Comparison of ENCODE assay signal across 21 cellular contexts in genomic region chr4:13704761-13705160, GRCh38.
A peak's percentile ranks its signal among the peaks of the same experiment; 100 is the strongest.
DNase-seq lines count a peak whose midpoint lies in the region; ATAC-seq and TF ChIP-seq lines count a peak whose summit lies in the region.
"Had no signal": no experiment of that assay in that cellular context is flagged by ENCODE, and none has a peak within 500 bp of the region (broad histone marks: within the 10 kb centered on the region; RNA-seq: fewer than 3 reads in every experiment).

No MANE protein-coding gene starts in this region.

- no peaks in the 10 kb centered on the region for H3K9me2 ChIP-seq in PC-3 (replicated peaks; ENCODE audit: low read length)

- no TSS peak for BruUV-seq in PC-3 (replicated peaks; lab: Mats Ljungman, UMichigan)

- H3K27ac Mint-ChIP-seq in activated T-helper 1 cell treated with anti-CD3 and anti-CD28 coated beads, Interleukin-12 subunit alpha, Interleukin-12 subunit beta, Interleukin-2, Interleukin-4 antibody, amounts not matched to agents 30 ng/mL and 10 ng/mL and 1 ng/mL, durations not matched to agents 14 hours and 24 hours and 36 hours, result no peak overlapping the region
- H3K27ac Mint-ChIP-seq: activated naive CD8-positive, alpha-beta T cell treated with anti-CD3 and anti-CD28 coated beads, Interleukin-2, amount 50 U/mL, for 24 hours; naive thymus-derived CD8-positive, alpha-beta T cell; stimulated activated memory B cell treated with anti-CD40 and anti-IgM and Interleukin-4, amounts not matched to agents 10 μg/mL and 1 μg/mL and 100 μg/mL, for 72 hours; T-helper 17 cell had no signal

- H3K9me3 Mint-ChIP-seq in activated T-helper 1 cell treated with anti-CD3 and anti-CD28 coated beads, Interleukin-12 subunit alpha, Interleukin-12 subunit beta, Interleukin-2, Interleukin-4 antibody, amounts not matched to agents 30 ng/mL and 10 ng/mL and 1 ng/mL, durations not matched to agents 14 hours and 24 hours and 36 hours, result no peaks in the 10 kb centered on the region
- H3K9me3 Mint-ChIP-seq: activated naive CD8-positive, alpha-beta T cell treated with anti-CD3 and anti-CD28 coated beads, Interleukin-2, amount 50 U/mL, for 24 hours; stimulated activated memory B cell treated with anti-CD40 and anti-IgM and Interleukin-4, amounts not matched to agents 10 μg/mL and 1 μg/mL and 100 μg/mL, for 72 hours had no signal

- H3K4me3 ChIP-seq in PC-3 (ENCODE audit: low read length), result no peak overlapping the region
- no peak overlapping the region for H3K4me3 ChIP-seq in RWPE2 (ENCODE audit: severe bottlenecking)
- no peak overlapping the region for H3K4me3 ChIP-seq in epithelial cell of proximal tubule (ENCODE audit: low read depth, low read length)
- no peak overlapping the region for H3K4me3 ChIP-seq in osteoblast (ENCODE audit: insufficient read depth, low read length)

- DNase-seq in PC-3, result no peak
- no peak for DNase-seq in RWPE2 (ENCODE audit: low spot score)
- DNase-seq in epithelial cell of proximal tubule (ENCODE audit: low read depth), result peak; percentile 1
- DNase-seq in osteoblast (ENCODE audit: insufficient read length, low spot score, missing footprints), result no peak
- no peak for DNase-seq in activated T-helper 1 cell treated with anti-CD3 and anti-CD28 coated beads, Interleukin-12 subunit alpha, Interleukin-12 subunit beta, Interleukin-2, Interleukin-4 antibody, amounts not matched to agents 30 ng/mL and 10 ng/mL and 1 ng/mL, durations not matched to agents 14 hours and 24 hours and 36 hours (ENCODE audit: low spot score)
- DNase-seq in activated CD4-positive, alpha-beta T cell treated with anti-CD3 and anti-CD28 coated beads for 48 hours, result no peak
- no peak for DNase-seq in NCI-H345 treated with DMSO at 0.1 percent for 48 hours (lab: John Stamatoyannopoulos, UW; ENCODE audit: unreplicated experiment)
- DNase-seq: activated gamma-delta T cell treated with Interleukin-2 at 50 U/mL for 16 hours; activated naive CD8-positive, alpha-beta T cell treated with anti-CD3 and anti-CD28 coated beads, Interleukin-2, amount 50 U/mL, for 24 hours; activated T-cell treated with anti-CD3 and anti-CD28 coated beads for 4 hours; cerebellar nuclear complex; COR-L47; DMS79; erythroblast; naive thymus-derived CD8-positive, alpha-beta T cell; NCI-H2227 treated with DMSO at 0.1 percent for 48 hours; occipital lobe; stimulated activated CD4-positive, alpha-beta T cell treated with anti-CD3 and anti-CD28 coated beads, Interleukin-4, amount 100 ng/mL, for 24 hours; T-helper 17 cell had no signal

- H3F3A ChIP-seq in PC-3 (ENCODE audit: low read length, unreplicated experiment), result peaks cover 9% of the 10 kb centered on the region

- no peaks in the 10 kb centered on the region for H3K4me1 Mint-ChIP-seq in activated T-helper 1 cell treated with anti-CD3 and anti-CD28 coated beads, Interleukin-12 subunit alpha, Interleukin-12 subunit beta, Interleukin-2, Interleukin-4 antibody, amounts not matched to agents 30 ng/mL and 10 ng/mL and 1 ng/mL, durations not matched to agents 14 hours and 24 hours and 36 hours (ENCODE audit: low read depth)
- H3K4me1 Mint-ChIP-seq: activated naive CD8-positive, alpha-beta T cell treated with anti-CD3 and anti-CD28 coated beads, Interleukin-2, amount 50 U/mL, for 24 hours; naive thymus-derived CD8-positive, alpha-beta T cell; T-helper 17 cell had no signal

- POLR2A ChIA-PET in PC-3 (lab: Charles Lee; ENCODE audit: unreplicated experiment), result no interaction called here

- no peak for TF ChIP-seq CTCF in PC-3 (conservative IDR thresholded peaks at IDR 0.05; ENCODE audit: low read depth, low read length)
- no peak for TF ChIP-seq CTCF in RWPE2 (IDR thresholded peaks at IDR 0.05; ENCODE audit: poor library complexity, severe bottlenecking)
- no peak for TF ChIP-seq CTCF in epithelial cell of proximal tubule (conservative IDR thresholded peaks at IDR 0.05; ENCODE audit: low read depth, low read length)
- TF ChIP-seq CTCF in osteoblast (IDR thresholded peaks at IDR 0.05; ENCODE audit: extremely low read depth, low read depth, low read length), result no peak

- H3K27me3 Mint-ChIP-seq in activated T-helper 1 cell treated with anti-CD3 and anti-CD28 coated beads, Interleukin-12 subunit alpha, Interleukin-12 subunit beta, Interleukin-2, Interleukin-4 antibody, amounts not matched to agents 30 ng/mL and 10 ng/mL and 1 ng/mL, durations not matched to agents 14 hours and 24 hours and 36 hours (ENCODE audit: insufficient read depth), result no peaks in the 10 kb centered on the region

- H3K79me2 ChIP-seq in PC-3 (ENCODE audit: low read length) (no peaks in the 10 kb centered on the region), osteoblast (ENCODE audit: insufficient read depth, low read length) (no peaks in the 10 kb centered on the region)

- H4K20me1 ChIP-seq in PC-3 (ENCODE audit: low read length), result no peaks in the 10 kb centered on the region
- no peaks in the 10 kb centered on the region for H4K20me1 ChIP-seq in osteoblast (ENCODE audit: insufficient read depth, low read length)

- H3K36me3 ChIP-seq in PC-3 (ENCODE audit: low read depth, low read length) (no peaks in the 10 kb centered on the region), RWPE2 (ENCODE audit: low read depth) (no peaks in the 10 kb centered on the region), osteoblast (ENCODE audit: insufficient read depth, low read length) (no peaks in the 10 kb centered on the region)

- H3K27me3 ChIP-seq in PC-3 (ENCODE audit: low read length) (no peaks in the 10 kb centered on the region), RWPE2 (ENCODE audit: insufficient read depth, poor library complexity, severe bottlenecking) (no peaks in the 10 kb centered on the region), osteoblast (ENCODE audit: insufficient read depth, low read length) (no peaks in the 10 kb centered on the region)

- H3K9me3 ChIP-seq in PC-3 (ENCODE audit: low read length), result no peaks in the 10 kb centered on the region
- no peaks in the 10 kb centered on the region for H3K9me3 ChIP-seq in RWPE2 (ENCODE audit: severe bottlenecking)
- H3K9me3 ChIP-seq in osteoblast (ENCODE audit: low read depth, low read length), result no peaks in the 10 kb centered on the region

- CTCF ChIA-PET in PC-3 (lab: Charles Lee), result no interaction called here

- no peak overlapping the region for H3K9ac ChIP-seq in PC-3 (ENCODE audit: low read length)

- ATAC-seq in PC-3, result no peak
- ATAC-seq in RWPE2 (ENCODE audit: low read depth), result no peak
- ATAC-seq: activated naive CD8-positive, alpha-beta T cell treated with anti-CD3 and anti-CD28 coated beads, Interleukin-2, amount 50 U/mL, for 24 hours; naive thymus-derived CD8-positive, alpha-beta T cell; SK-N-SH treated with all-trans-retinoic acid at 6 μM for 48 hours; stimulated activated memory B cell treated with anti-CD40 and anti-IgM and Interleukin-4, amounts not matched to agents 10 μg/mL and 1 μg/mL and 100 μg/mL, for 72 hours; T-helper 17 cell had no signal

- no peak overlapping the region; the same call in 1 of the 2 replicates for H2AFZ ChIP-seq in PC-3 (ENCODE audit: low read length)
- peak overlapping the region; percentile 54 for H2AFZ ChIP-seq in osteoblast (ENCODE audit: low read length)

- H3K27ac ChIP-seq in PC-3 (ENCODE audit: low read length), result peak overlapping the region; percentile 75
- peak overlapping the region; percentile 94 for H3K27ac ChIP-seq in RWPE2 (ENCODE audit: poor library complexity, severe bottlenecking)
- H3K27ac ChIP-seq in osteoblast (ENCODE audit: low read depth, low read length), result no peak overlapping the region

- H3K36me3 Mint-ChIP-seq in activated T-helper 1 cell treated with anti-CD3 and anti-CD28 coated beads, Interleukin-12 subunit alpha, Interleukin-12 subunit beta, Interleukin-2, Interleukin-4 antibody, amounts not matched to agents 30 ng/mL and 10 ng/mL and 1 ng/mL, durations not matched to agents 14 hours and 24 hours and 36 hours (ENCODE audit: low read depth), result no peaks in the 10 kb centered on the region
- H3K36me3 Mint-ChIP-seq: naive thymus-derived CD8-positive, alpha-beta T cell; stimulated activated memory B cell treated with anti-CD40 and anti-IgM and Interleukin-4, amounts not matched to agents 10 μg/mL and 1 μg/mL and 100 μg/mL, for 72 hours had no signal

- no peak overlapping the region for H3K4me3 Mint-ChIP-seq in activated T-helper 1 cell treated with anti-CD3 and anti-CD28 coated beads, Interleukin-12 subunit alpha, Interleukin-12 subunit beta, Interleukin-2, Interleukin-4 antibody, amounts not matched to agents 30 ng/mL and 10 ng/mL and 1 ng/mL, durations not matched to agents 14 hours and 24 hours and 36 hours
- H3K4me3 Mint-ChIP-seq: activated naive CD8-positive, alpha-beta T cell treated with anti-CD3 and anti-CD28 coated beads, Interleukin-2, amount 50 U/mL, for 24 hours; naive thymus-derived CD8-positive, alpha-beta T cell; stimulated activated memory B cell treated with anti-CD40 and anti-IgM and Interleukin-4, amounts not matched to agents 10 μg/mL and 1 μg/mL and 100 μg/mL, for 72 hours; T-helper 17 cell had no signal

- H3K4me1 ChIP-seq in PC-3 (ENCODE audit: insufficient read depth, low read length), result peaks cover 51% of the 10 kb centered on the region
- peaks cover 57% of the 10 kb centered on the region for H3K4me1 ChIP-seq in RWPE2 (ENCODE audit: insufficient read depth, poor library complexity, severe bottlenecking)
- H3K4me1 ChIP-seq in osteoblast (ENCODE audit: insufficient read depth, low read length), result peaks cover 39% of the 10 kb centered on the region

- intact Hi-C loops in PC-3 (cut with micrococcal nuclease), result loop anchor here (5.0 to 10.0 kb wide), 3 partner anchors 150 to 478 kb away; no protein-coding TSS in a partner anchor
- intact Hi-C loops in activated T-helper 1 cell treated with anti-CD3 and anti-CD28 coated beads, Interleukin-12 subunit alpha, Interleukin-12 subunit beta, Interleukin-2, Interleukin-4 antibody, amounts not matched to agents 30 ng/mL and 10 ng/mL and 1 ng/mL, durations not matched to agents 14 hours and 24 hours and 36 hours (cut with micrococcal nuclease), result no loop called here

- peak overlapping the region; percentile 66; the same call in 1 of the 2 replicates for H3K4me2 ChIP-seq in PC-3 (ENCODE audit: low read length)
- no peak overlapping the region for H3K4me2 ChIP-seq in osteoblast (ENCODE audit: insufficient read depth, low read length)
